Comparison of ENCODE assay signal across 13 cellular contexts in the genomic region with DNA sequence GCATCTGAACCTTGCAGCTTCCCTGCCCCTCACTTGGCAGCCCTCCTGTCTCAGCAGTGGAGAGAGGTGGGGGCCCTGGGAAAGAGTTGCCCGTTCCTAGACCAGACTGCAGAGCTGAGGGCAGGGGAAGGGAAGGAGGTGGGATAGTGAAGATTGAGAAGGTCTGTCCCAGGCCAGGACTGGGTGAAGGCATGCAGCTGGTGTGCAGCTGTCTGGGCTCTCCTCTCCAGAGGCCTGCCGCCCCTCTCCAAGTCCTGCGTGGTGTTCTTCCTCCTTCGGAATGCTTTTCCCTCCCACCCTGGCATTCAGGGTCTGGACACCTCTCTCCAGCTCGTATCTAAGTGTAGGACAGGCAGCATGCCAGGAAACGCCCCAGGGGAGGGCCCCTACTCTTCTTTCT.
DNase-seq lines count a peak whose midpoint lies in the region; ATAC-seq and TF ChIP-seq lines count a peak whose summit lies in the region.
"Had no signal": no experiment of that assay in that cellular context is flagged by ENCODE, and none has a peak within 500 bp of the region (broad histone marks: within the 10 kb centered on the region; RNA-seq: fewer than 3 reads in every experiment).

No MANE protein-coding gene starts in this region.

- no peak overlapping the region for H3K27ac ChIP-seq in spleen
- H3K27ac ChIP-seq in heart left ventricle: no peak overlapping the region
- H3K27ac ChIP-seq: A549, C4-2B, GM23248 had no signal

- H3K27me3 ChIP-seq in spleen (replicated peaks in 1 of 7) (peaks cover 0 to 47% (median 7%) of the 10 kb centered on the region in 7 donors), heart left ventricle (peaks cover 0 to 38% (median 8%) of the 10 kb centered on the region in 9 donors)
- H3K27me3 ChIP-seq: BE2C had no signal

- DNase-seq in ecto neural progenitor cell (ENCODE audit: low spot score): peak; percentile 34
- DNase-seq in mesenteric fat pad (ENCODE audit: low spot score): peak; percentile 45
- peak; percentile 49 for DNase-seq in spleen
- no peak for DNase-seq in activated CD4-positive, CD25-positive, alpha-beta regulatory T cell treated with anti-CD3 and anti-CD28 coated beads, Interleukin-2, amount 50 U/mL, for 72 hours
- DNase-seq in heart left ventricle: no peak
- DNase-seq: BE2C; CD4-positive, alpha-beta memory T cell; DMS79; GM23248 had no signal

- no peak for TF ChIP-seq CTCF in spleen (IDR thresholded peaks at IDR 0.05 in 8 of 11, conservative IDR thresholded peaks at IDR 0.05 in 3 of 11)
- TF ChIP-seq CTCF in heart left ventricle (IDR thresholded peaks at IDR 0.05): no peak

- no peaks in the 10 kb centered on the region for H3K9me3 ChIP-seq in spleen
- no peaks in the 10 kb centered on the region for H3K9me3 ChIP-seq in heart left ventricle
- H3K9me3 ChIP-seq: A549, BE2C had no signal

- intact Hi-C loops in spleen (cut with DNase I; ENCODE audit: low total_unique reads) (no loop called here), heart left ventricle (cut with DNase I) (loop anchor here in 2 of 10 donors (10.0 kb wide), 2 partner anchors 57 to 63 kb away; no protein-coding TSS in a partner anchor)

- TF ChIP-seq POLR2A in spleen (IDR thresholded peaks at IDR 0.05) (no peak), heart left ventricle (IDR thresholded peaks at IDR 0.05) (no peak)

- ATAC-seq in heart left ventricle (no peak), GM19463 (IDR thresholded peaks at IDR 0.05; ENCODE audit: unreplicated experiment) (no peak)
- ATAC-seq: A549, GM12878 had no signal

- H3K4me3 ChIP-seq in spleen (no peak overlapping the region), heart left ventricle (no peak overlapping the region)
- H3K4me3 ChIP-seq: A549, GM12878, GM23248 had no signal

- H3K36me3 ChIP-seq in spleen (no peaks in the 10 kb centered on the region), heart left ventricle (no peaks in the 10 kb centered on the region)
- H3K36me3 ChIP-seq: BE2C had no signal

- peaks cover 0 to 5% (median 0%) of the 10 kb centered on the region in 6 donors for H3K4me1 ChIP-seq in spleen
- peaks cover 0 to 5% (median 0%) of the 10 kb centered on the region in 12 donors for H3K4me1 ChIP-seq in heart left ventricle
- H3K4me1 ChIP-seq: A549, BE2C had no signal

- 58 to 76% (median 62%) methylated on average over 4 to 6 of the region's 6 CpGs for WGBS in spleen, 5 donors
- 55 to 67% (median 60%) methylated on average over 6 of the region's 6 CpGs for WGBS in heart left ventricle, 4 donors

Comparison
In these comparisons a context has a peak if more than half of its experiments do, and no peak if none do; other contexts are left out.
1. DNase-seq: peak in ecto neural progenitor cell (single experiment), mesenteric fat pad (single experiment) and spleen (single experiment); none in activated CD4-positive, CD25-positive, alpha-beta regulatory T cell treated with anti-CD3 and anti-CD28 coated beads, Interleukin-2, amount 50 U/mL, for 72 hours (single experiment) and heart left ventricle (0 of 5).